Comparison of ENCODE assay signal across 1 cellular context in the genomic region with DNA sequence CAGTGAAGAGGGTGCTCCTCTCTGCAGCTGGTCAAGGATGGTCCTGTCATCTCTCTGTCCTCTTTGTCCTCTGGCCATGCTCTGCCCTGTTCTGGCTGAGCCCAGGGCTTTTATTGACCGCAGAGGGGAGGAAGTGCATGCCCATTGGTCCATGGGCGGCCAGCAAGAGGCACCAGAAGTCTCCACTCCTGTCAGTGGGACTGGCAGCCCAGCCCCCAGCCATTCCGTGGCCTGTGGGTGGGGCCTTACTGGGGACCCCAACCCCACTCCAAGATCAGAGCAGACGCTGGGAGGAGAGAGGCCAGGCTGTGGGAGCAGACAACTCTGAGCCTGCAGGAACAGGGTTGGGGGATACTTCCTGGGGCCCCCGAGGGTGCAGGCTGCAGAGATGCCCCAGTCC.
TF ChIP-seq lines count a peak whose summit lies in the region.

No MANE protein-coding gene starts in this region.

TF ChIP-seq in SK-N-SH treated with all-trans-retinoic acid at 6 μM for 48 hours, 23 proteins besides CTCF, POLR2A, EP300 and RAD21 (continued from another document):
- TF ChIP-seq, protein P1, sequence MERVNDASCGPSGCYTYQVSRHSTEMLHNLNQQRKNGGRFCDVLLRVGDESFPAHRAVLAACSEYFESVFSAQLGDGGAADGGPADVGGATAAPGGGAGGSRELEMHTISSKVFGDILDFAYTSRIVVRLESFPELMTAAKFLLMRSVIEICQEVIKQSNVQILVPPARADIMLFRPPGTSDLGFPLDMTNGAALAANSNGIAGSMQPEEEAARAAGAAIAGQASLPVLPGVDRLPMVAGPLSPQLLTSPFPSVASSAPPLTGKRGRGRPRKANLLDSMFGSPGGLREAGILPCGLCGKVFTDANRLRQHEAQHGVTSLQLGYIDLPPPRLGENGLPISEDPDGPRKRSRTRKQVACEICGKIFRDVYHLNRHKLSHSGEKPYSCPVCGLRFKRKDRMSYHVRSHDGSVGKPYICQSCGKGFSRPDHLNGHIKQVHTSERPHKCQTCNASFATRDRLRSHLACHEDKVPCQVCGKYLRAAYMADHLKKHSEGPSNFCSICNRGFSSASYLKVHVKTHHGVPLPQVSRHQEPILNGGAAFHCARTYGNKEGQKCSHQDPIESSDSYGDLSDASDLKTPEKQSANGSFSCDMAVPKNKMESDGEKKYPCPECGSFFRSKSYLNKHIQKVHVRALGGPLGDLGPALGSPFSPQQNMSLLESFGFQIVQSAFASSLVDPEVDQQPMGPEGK (CRISPR knock-in tag; IDR thresholded peaks at IDR 0.05; ENCODE audit: borderline replicate concordance) = no peak
- no peak for TF ChIP-seq RARB (CRISPR knock-in tag; IDR thresholded peaks at IDR 0.05)
- TF ChIP-seq OSR1 (CRISPR knock-in tag; IDR thresholded peaks at IDR 0.05) = no peak
- TF ChIP-seq, protein P2, sequence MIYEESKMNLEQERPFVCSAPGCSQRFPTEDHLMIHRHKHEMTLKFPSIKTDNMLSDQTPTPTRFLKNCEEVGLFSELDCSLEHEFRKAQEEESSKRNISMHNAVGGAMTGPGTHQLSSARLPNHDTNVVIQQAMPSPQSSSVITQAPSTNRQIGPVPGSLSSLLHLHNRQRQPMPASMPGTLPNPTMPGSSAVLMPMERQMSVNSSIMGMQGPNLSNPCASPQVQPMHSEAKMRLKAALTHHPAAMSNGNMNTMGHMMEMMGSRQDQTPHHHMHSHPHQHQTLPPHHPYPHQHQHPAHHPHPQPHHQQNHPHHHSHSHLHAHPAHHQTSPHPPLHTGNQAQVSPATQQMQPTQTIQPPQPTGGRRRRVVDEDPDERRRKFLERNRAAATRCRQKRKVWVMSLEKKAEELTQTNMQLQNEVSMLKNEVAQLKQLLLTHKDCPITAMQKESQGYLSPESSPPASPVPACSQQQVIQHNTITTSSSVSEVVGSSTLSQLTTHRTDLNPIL (CRISPR knock-in tag; IDR thresholded peaks at IDR 0.05; ENCODE audit: low read depth) = no peak
- TF ChIP-seq, protein P3, sequence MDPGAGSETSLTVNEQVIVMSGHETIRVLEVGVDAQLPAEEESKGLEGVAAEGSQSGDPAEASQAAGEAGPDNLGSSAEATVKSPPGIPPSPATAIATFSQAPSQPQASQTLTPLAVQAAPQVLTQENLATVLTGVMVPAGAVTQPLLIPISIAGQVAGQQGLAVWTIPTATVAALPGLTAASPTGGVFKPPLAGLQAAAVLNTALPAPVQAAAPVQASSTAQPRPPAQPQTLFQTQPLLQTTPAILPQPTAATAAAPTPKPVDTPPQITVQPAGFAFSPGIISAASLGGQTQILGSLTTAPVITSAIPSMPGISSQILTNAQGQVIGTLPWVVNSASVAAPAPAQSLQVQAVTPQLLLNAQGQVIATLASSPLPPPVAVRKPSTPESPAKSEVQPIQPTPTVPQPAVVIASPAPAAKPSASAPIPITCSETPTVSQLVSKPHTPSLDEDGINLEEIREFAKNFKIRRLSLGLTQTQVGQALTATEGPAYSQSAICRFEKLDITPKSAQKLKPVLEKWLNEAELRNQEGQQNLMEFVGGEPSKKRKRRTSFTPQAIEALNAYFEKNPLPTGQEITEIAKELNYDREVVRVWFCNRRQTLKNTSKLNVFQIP (CRISPR knock-in tag; IDR thresholded peaks at IDR 0.05; ENCODE audit: borderline replicate concordance, low read depth) = no peak
